In the genomic region with DNA sequence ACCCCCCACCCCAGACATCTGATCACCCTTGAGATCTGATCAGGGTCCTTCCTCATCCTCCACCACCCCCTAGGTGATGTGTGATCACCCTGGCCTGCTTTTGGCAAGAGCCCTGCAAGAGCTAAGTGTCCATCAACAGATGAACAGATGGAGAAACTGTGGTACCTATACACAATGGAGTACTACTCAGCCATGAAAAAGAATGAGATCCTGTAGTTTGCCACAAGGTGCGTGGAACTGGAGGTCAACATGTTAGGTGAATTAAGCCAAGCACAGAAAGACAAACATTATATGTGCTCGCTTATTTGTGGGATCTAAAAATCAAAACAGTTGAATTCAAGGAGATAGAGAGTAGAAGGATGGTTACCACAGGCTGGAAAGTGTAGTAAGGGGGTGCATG, we compare ENCODE assay signal across 22 cellular contexts.
DNase-seq lines count a peak whose midpoint lies in the region; ATAC-seq lines count a peak whose summit lies in the region.
"Had no signal": no experiment of that assay in that cellular context is flagged by ENCODE, and none has a peak within 500 bp of the region (broad histone marks: within the 10 kb centered on the region; RNA-seq: fewer than 3 reads in every experiment).

No MANE protein-coding gene starts in this region.

- H3K27ac Mint-ChIP-seq in activated naive CD4-positive, alpha-beta T cell treated with anti-CD3 and anti-CD28 coated beads, Interleukin-2, amount 50 U/mL, for 24 hours: no peak overlapping the region
- peak overlapping the region; percentile 96 for H3K27ac Mint-ChIP-seq in activated CD4-positive, alpha-beta memory T cell treated with anti-CD3 and anti-CD28 coated beads, Interleukin-2, amount 10 ng/mL, durations not matched to agents 7 days and 5 days
- peak overlapping the region; percentile 81 to 89 for H3K27ac Mint-ChIP-seq in effector memory CD8-positive, alpha-beta T cell

- H3K4ac ChIP-seq in mesendoderm (ENCODE audit: low read depth, low read length): no peak overlapping the region

- no peak overlapping the region for H3K9ac ChIP-seq in mesendoderm (ENCODE audit: low read length)

- H3K79me2 ChIP-seq in mesendoderm (ENCODE audit: control insufficient read depth, insufficient read depth, low read length): no peaks in the 10 kb centered on the region

- no peak overlapping the region for H3K23ac ChIP-seq in mesendoderm (ENCODE audit: low read length)

- CTCF ChIA-PET in activated CD4-positive, alpha-beta memory T cell treated with anti-CD3 and anti-CD28 coated beads, Interleukin-2, amount 10 ng/mL, durations not matched to agents 7 days and 5 days (lab: Charles Lee): no interaction called here

- H2BK5ac ChIP-seq in mesendoderm (ENCODE audit: low read length): no peak overlapping the region

- no peak overlapping the region for H2BK15ac ChIP-seq in mesendoderm (replicated peaks; ENCODE audit: low read depth)

- peak overlapping the region; percentile 34 for H3K4me3 Mint-ChIP-seq in activated naive CD4-positive, alpha-beta T cell treated with anti-CD3 and anti-CD28 coated beads, Interleukin-2, amount 50 U/mL, for 24 hours
- no peak overlapping the region for H3K4me3 Mint-ChIP-seq in activated CD4-positive, alpha-beta memory T cell treated with anti-CD3 and anti-CD28 coated beads, Interleukin-2, amount 10 ng/mL, durations not matched to agents 7 days and 5 days
- H3K4me3 Mint-ChIP-seq in effector memory CD8-positive, alpha-beta T cell: peak overlapping the region; percentile 61 to 66

- H2AK5ac ChIP-seq in mesendoderm (ENCODE audit: low read length): no peak overlapping the region

- H3K4me2 ChIP-seq in mesendoderm (ENCODE audit: low read length): no peak overlapping the region

- no peak overlapping the region for H3K18ac ChIP-seq in mesendoderm (ENCODE audit: low read length)

- no peak overlapping the region for H3K4me3 ChIP-seq in mesendoderm (ENCODE audit: low read length)
- H3K4me3 ChIP-seq: mucosa of descending colon, SJSA1, skin epidermis, thyroid gland had no signal

- no peaks in the 10 kb centered on the region for H3K4me1 ChIP-seq in mesendoderm (ENCODE audit: control insufficient read depth, low read depth, low read length)
- H3K4me1 ChIP-seq: Caco-2, foreskin keratinocyte, SJSA1 had no signal

- H2BK120ac ChIP-seq in mesendoderm (ENCODE audit: low read depth, low read length): no peak overlapping the region

- no peak overlapping the region for H3K56ac ChIP-seq in mesendoderm (ENCODE audit: low read length)

- no peaks in the 10 kb centered on the region for H3K36me3 ChIP-seq in mesendoderm (ENCODE audit: control insufficient read depth, insufficient read depth, low read length)
- H3K36me3 ChIP-seq: neutrophil, SJSA1, thyroid gland had no signal

- no peak for DNase-seq in activated naive CD4-positive, alpha-beta T cell treated with Interleukin-2 at 50 U/mL for 16 hours
- DNase-seq in activated CD4-positive, alpha-beta memory T cell treated with anti-CD3 and anti-CD28 coated beads, Interleukin-2, amount 10 ng/mL, durations not matched to agents 7 days and 5 days: no peak
- no peak for DNase-seq in effector memory CD8-positive, alpha-beta T cell
- DNase-seq in NCI-H345 (lab: John Stamatoyannopoulos, UW) (no peak), NCI-H1417 (lab: John Stamatoyannopoulos, UW) (no peak), COR-L47 (lab: John Stamatoyannopoulos, UW) (no peak), mesendoderm (no peak)
- DNase-seq: cerebellar nuclear complex, erythroblast, foreskin keratinocyte, hypothalamus, left ventricle myocardium superior, NCI-H146, NCI-H526, thyroid gland had no signal

- no peaks in the 10 kb centered on the region for H3K79me1 ChIP-seq in mesendoderm (ENCODE audit: low read length)

- no peaks in the 10 kb centered on the region for H3K36me3 Mint-ChIP-seq in activated naive CD4-positive, alpha-beta T cell treated with anti-CD3 and anti-CD28 coated beads, Interleukin-2, amount 50 U/mL, for 24 hours
- peaks cover 26% of the 10 kb centered on the region for H3K36me3 Mint-ChIP-seq in activated CD4-positive, alpha-beta memory T cell treated with anti-CD3 and anti-CD28 coated beads, Interleukin-2, amount 10 ng/mL, durations not matched to agents 7 days and 5 days (ENCODE audit: low read depth)
- peaks cover 11% of the 10 kb centered on the region for H3K36me3 Mint-ChIP-seq in effector memory CD8-positive, alpha-beta T cell (ENCODE audit: insufficient read depth)

- POLR2A ChIA-PET in activated CD4-positive, alpha-beta memory T cell treated with anti-CD3 and anti-CD28 coated beads, Interleukin-2, amount 10 ng/mL, durations not matched to agents 7 days and 5 days (lab: Charles Lee): no interaction called here

- H4K5ac ChIP-seq in mesendoderm (ENCODE audit: low read length): no peak overlapping the region

- no peaks in the 10 kb centered on the region for H3K27me3 Mint-ChIP-seq in activated naive CD4-positive, alpha-beta T cell treated with anti-CD3 and anti-CD28 coated beads, Interleukin-2, amount 50 U/mL, for 24 hours
- no peaks in the 10 kb centered on the region for H3K27me3 Mint-ChIP-seq in activated CD4-positive, alpha-beta memory T cell treated with anti-CD3 and anti-CD28 coated beads, Interleukin-2, amount 10 ng/mL, durations not matched to agents 7 days and 5 days
- no peaks in the 10 kb centered on the region for H3K27me3 Mint-ChIP-seq in effector memory CD8-positive, alpha-beta T cell

- no peak overlapping the region for H4K8ac ChIP-seq in mesendoderm (ENCODE audit: low read depth, low read length)

- H3K27ac ChIP-seq in mesendoderm (ENCODE audit: low read depth, low read length): no peak overlapping the region
- H3K27ac ChIP-seq: foreskin keratinocyte, neutrophil, SJSA1, thyroid gland had no signal

- no peaks in the 10 kb centered on the region for H3K9me3 Mint-ChIP-seq in activated naive CD4-positive, alpha-beta T cell treated with anti-CD3 and anti-CD28 coated beads, Interleukin-2, amount 50 U/mL, for 24 hours
- H3K9me3 Mint-ChIP-seq in activated CD4-positive, alpha-beta memory T cell treated with anti-CD3 and anti-CD28 coated beads, Interleukin-2, amount 10 ng/mL, durations not matched to agents 7 days and 5 days: peaks cover 18% of the 10 kb centered on the region
- H3K9me3 Mint-ChIP-seq in effector memory CD8-positive, alpha-beta T cell: peaks cover 2 to 3% of the 10 kb centered on the region in 2 donors

- no CpG with 5 or more reads among the region's 2 CpGs for WGBS in mesendoderm (ENCODE audit: extremely low coverage, insufficient coverage, low lambda C conversion rate)

- no peak for ATAC-seq in effector memory CD8-positive, alpha-beta T cell (replicated peaks)
- ATAC-seq: foreskin keratinocyte, HCT116, left ventricle myocardium superior had no signal

- H3K27me3 ChIP-seq in mesendoderm (ENCODE audit: insufficient read depth, low read length, poor library complexity): no peaks in the 10 kb centered on the region
- H3K27me3 ChIP-seq: foreskin keratinocyte, SJSA1, thyroid gland had no signal

- peaks cover 65% of the 10 kb centered on the region for H3K4me1 Mint-ChIP-seq in activated naive CD4-positive, alpha-beta T cell treated with anti-CD3 and anti-CD28 coated beads, Interleukin-2, amount 50 U/mL, for 24 hours
- peaks cover 52% of the 10 kb centered on the region for H3K4me1 Mint-ChIP-seq in activated CD4-positive, alpha-beta memory T cell treated with anti-CD3 and anti-CD28 coated beads, Interleukin-2, amount 10 ng/mL, durations not matched to agents 7 days and 5 days
- H3K4me1 Mint-ChIP-seq in effector memory CD8-positive, alpha-beta T cell (ENCODE audit: low read depth in 2 of 2): peaks cover 50 to 57% of the 10 kb centered on the region in 2 donors
